ENCODE assay signal across 20 cellular contexts in genomic region chr20:57479196-57479595, GRCh38. TPM values are rescaled to one million over a fixed set of nuclear protein-coding genes. Genes with fewer than 3 reads are reported as not detected.
"Had no signal": no experiment of that assay in that cellular context is flagged by ENCODE, and none has a peak within 500 bp of the region (broad histone marks: within the 10 kb centered on the region; RNA-seq: fewer than 3 reads in every experiment).

No MANE protein-coding gene starts in this region.

- H3K9me3 ChIP-seq: esophagus squamous epithelium, thoracic aorta had no signal

- DNase-seq: activated CD4-positive, alpha-beta T cell treated with anti-CD3 and anti-CD28 coated beads, Interleukin-2, amount 50 U/mL, for 48 hours; activated T-cell treated with anti-CD3 and anti-CD28 coated beads, Interleukin-2, amount 50 U/mL, for 24 hours; cortex of kidney; effector CD4-positive, alpha-beta T cell; esophagus squamous epithelium; left ventricle myocardium superior; mesendoderm; stimulated activated CD4-positive, alpha-beta T cell treated with anti-CD3 and anti-CD28 coated beads, Interleukin-12 subunit alpha, Interleukin-12 subunit beta, amount 100 ng/mL, for 4 hours; stimulated activated CD4-positive, alpha-beta T cell treated with anti-CD3 and anti-CD28 coated beads, Interleukin-2, amount 100 ng/mL, for 24 hours had no signal

- H3K36me3 ChIP-seq: esophagus squamous epithelium, thoracic aorta had no signal

- H3K27me3 ChIP-seq: hepatocyte had no signal

- H3K9me3 Mint-ChIP-seq: activated T-cell treated with anti-CD3 and anti-CD28 coated beads, Interleukin-2, amount 50 U/mL, for 24 hours; central memory CD8-positive, alpha-beta T cell had no signal

- H3K36me3 Mint-ChIP-seq: activated naive CD8-positive, alpha-beta T cell; brain had no signal

- ATAC-seq: left ventricle myocardium superior had no signal

- H3K4me3 ChIP-seq: esophagus squamous epithelium, hepatocyte, thoracic aorta had no signal

- H3K27me3 Mint-ChIP-seq: activated naive CD8-positive, alpha-beta T cell; brain had no signal

- H3K4me3 Mint-ChIP-seq: activated naive CD8-positive, alpha-beta T cell; activated T-cell treated with anti-CD3 and anti-CD28 coated beads, Interleukin-2, amount 50 U/mL, for 24 hours; central memory CD8-positive, alpha-beta T cell had no signal

- H3K27ac Mint-ChIP-seq: activated naive CD8-positive, alpha-beta T cell; activated T-cell treated with anti-CD3 and anti-CD28 coated beads, Interleukin-2, amount 50 U/mL, for 24 hours had no signal

- H3K27ac ChIP-seq: esophagus squamous epithelium, hepatocyte, thoracic aorta had no signal

RNA-seq across cellular contexts. Expression of gene CTCFL, which starts 45.7 kb away (rescaled TPM):
- total RNA-seq: endothelial cell of umbilical vein, fibroblast of villous mesenchyme, glomerular endothelial cell, hepatocyte, left ventricle myocardium superior, osteoblast, pulmonary artery endothelial cell, thoracic aorta had no signal
- polyA plus RNA-seq: endothelial cell of umbilical vein, hepatocyte, neural cell had no signal
